8 cellular contexts compared by ENCODE assay signal in the genomic region with DNA sequence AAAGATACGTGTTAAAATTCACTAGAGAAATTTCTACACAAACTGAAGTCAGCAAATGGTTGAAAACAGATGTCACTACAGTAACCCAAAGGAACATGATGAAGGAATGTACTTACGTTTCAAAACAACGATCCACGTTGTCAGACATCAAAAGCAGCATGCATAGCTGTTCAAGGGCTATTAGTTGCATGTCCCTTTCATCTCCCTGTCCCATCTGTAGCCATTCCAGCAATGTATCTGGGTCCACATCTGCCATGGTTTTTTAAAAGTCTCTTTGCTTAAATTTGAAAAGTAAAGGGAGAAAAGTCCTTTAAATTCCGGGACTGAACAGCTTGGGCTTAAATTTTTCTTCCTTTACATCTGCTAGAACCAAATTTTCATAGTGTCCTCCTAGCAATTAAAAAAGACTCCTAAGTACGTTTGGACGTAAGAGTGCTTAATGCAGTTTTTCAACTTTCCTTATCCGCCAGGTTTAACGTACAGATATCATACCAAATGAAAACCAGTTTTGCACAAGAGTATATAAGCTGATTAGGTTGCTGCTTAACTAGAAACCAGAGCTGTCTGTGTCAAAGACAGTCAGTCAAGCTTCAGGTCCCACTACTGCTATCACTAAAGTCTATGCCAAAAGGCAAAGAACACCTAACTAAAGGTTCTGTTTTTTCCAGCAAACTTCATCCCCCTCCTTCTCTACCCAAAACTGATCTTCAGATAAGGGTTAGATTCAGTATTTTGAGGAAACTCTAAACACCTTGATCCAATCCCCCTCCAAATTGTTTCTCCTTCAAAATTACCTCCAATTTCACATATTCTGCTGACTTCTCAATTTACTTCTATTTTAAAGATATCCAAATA. TPM values are rescaled to one million over a fixed set of nuclear protein-coding genes. Genes with fewer than 3 reads are reported as not detected.
DNase-seq lines count a peak whose midpoint lies in the region; ATAC-seq and TF ChIP-seq lines count a peak whose summit lies in the region.

No MANE protein-coding gene starts in this region.

- peak overlapping the region; percentile 84 for H3K27ac Mint-ChIP-seq in activated CD8-positive, alpha-beta memory T cell treated with anti-CD3 and anti-CD28 coated beads, Interleukin-2, amount 10 ng/mL, durations not matched to agents 7 days and 5 days
- peak overlapping the region; percentile 19 to 95 (median 92) for H3K27ac Mint-ChIP-seq in brain

- peak overlapping the region; percentile 97 to 100 for H3K9ac ChIP-seq in liver (ENCODE audit: low read depth in 1 of 2, low read length in 2 of 2)

- H3K4me1 Mint-ChIP-seq in activated CD8-positive, alpha-beta memory T cell treated with anti-CD3 and anti-CD28 coated beads, Interleukin-2, amount 10 ng/mL, durations not matched to agents 7 days and 5 days, result peaks cover 39% of the 10 kb centered on the region
- H3K4me1 Mint-ChIP-seq in brain, result peaks cover 39% of the 10 kb centered on the region

- intact Hi-C loops in thyroid gland (cut with DNase I), result loop anchor here (10.0 kb wide), 1 partner anchor 149 kb away; no protein-coding TSS in a partner anchor

- H3K4me1 ChIP-seq in liver (ENCODE audit: control insufficient read depth in 4 of 4, insufficient read depth in 4 of 4, low read length in 3 of 4) (peaks cover 2 to 22% (median 4%) of the 10 kb centered on the region in 4 donors), thyroid gland (peaks cover 11 to 27% of the 10 kb centered on the region in 2 donors)

- H3K27ac ChIP-seq in liver (ENCODE audit: low read depth in 1 of 2, low read length in 2 of 2), result peak overlapping the region; percentile 91 to 100
- H3K27ac ChIP-seq in thyroid gland, result peak overlapping the region; percentile 88 to 100 (median 100)

- peak overlapping the region; percentile 82 for H3K4me3 Mint-ChIP-seq in activated CD8-positive, alpha-beta memory T cell treated with anti-CD3 and anti-CD28 coated beads, Interleukin-2, amount 10 ng/mL, durations not matched to agents 7 days and 5 days
- H3K4me3 Mint-ChIP-seq in brain, result peak overlapping the region; percentile 82 to 91 (median 87)

- H3K36me3 Mint-ChIP-seq in activated CD8-positive, alpha-beta memory T cell treated with anti-CD3 and anti-CD28 coated beads, Interleukin-2, amount 10 ng/mL, durations not matched to agents 7 days and 5 days, result peaks cover 33% of the 10 kb centered on the region
- H3K36me3 Mint-ChIP-seq in brain, result peaks cover 39% of the 10 kb centered on the region

- no peak for DNase-seq in activated CD8-positive, alpha-beta memory T cell treated with anti-CD3 and anti-CD28 coated beads, Interleukin-2, amount 10 ng/mL, durations not matched to agents 7 days and 5 days
- DNase-seq in activated CD8-positive, alpha-beta memory T cell treated with anti-CD3 and anti-CD28 coated beads for 24 hours, result no peak
- peak; percentile 67 to 84 for DNase-seq in NCI-H524 (lab: John Stamatoyannopoulos, UW)
- DNase-seq in thyroid gland, result no peak
- no peak for DNase-seq in NCI-H1436 treated with DMSO at 0.1 percent for 48 hours (lab: John Stamatoyannopoulos, UW)

- WGBS in liver, result 3% methylated on average over 9 of the region's 9 CpGs
- WGBS in thyroid gland, 2 donors, result 4 to 7% methylated on average over 9 of the region's 9 CpGs

- TF ChIP-seq POLR2A in thyroid gland (IDR thresholded peaks at IDR 0.05), result peak in 1 of 2 donors; percentile 7

- no peaks in the 10 kb centered on the region for H3K9me3 ChIP-seq in liver (ENCODE audit: control insufficient read depth in 4 of 4, low read length in 3 of 4)
- H3K9me3 ChIP-seq in thyroid gland, result no peaks in the 10 kb centered on the region

- no peak for ATAC-seq in activated CD8-positive, alpha-beta memory T cell treated with anti-CD3 and anti-CD28 coated beads, Interleukin-2, amount 10 ng/mL, durations not matched to agents 7 days and 5 days
- no peak for ATAC-seq in GM18909 (IDR thresholded peaks at IDR 0.05; ENCODE audit: poor library complexity, unreplicated experiment)

- peaks cover 2 to 12% (median 4%) of the 10 kb centered on the region in 4 donors for H3K36me3 ChIP-seq in liver (ENCODE audit: control insufficient read depth in 4 of 4, insufficient read depth in 3 of 4, low read depth in 1 of 4, low read length in 3 of 4)
- peaks cover 0 to 7% of the 10 kb centered on the region in 2 donors for H3K36me3 ChIP-seq in thyroid gland

- H3K9me3 Mint-ChIP-seq in activated CD8-positive, alpha-beta memory T cell treated with anti-CD3 and anti-CD28 coated beads, Interleukin-2, amount 10 ng/mL, durations not matched to agents 7 days and 5 days (ENCODE audit: low read depth), result no peaks in the 10 kb centered on the region
- peaks cover 0 to 9% (median 2%) of the 10 kb centered on the region in 5 experiments for H3K9me3 Mint-ChIP-seq in brain

- no peaks in the 10 kb centered on the region for H3K27me3 ChIP-seq in liver (ENCODE audit: control insufficient read depth in 4 of 4, insufficient read depth in 4 of 4, low read length in 3 of 4)
- no peaks in the 10 kb centered on the region for H3K27me3 ChIP-seq in thyroid gland

- H3K4me3 ChIP-seq in liver (ENCODE audit: low read depth in 1 of 3, low read length in 3 of 3) (peak overlapping the region; percentile 65 to 83 (median 69)), thyroid gland (replicated peaks in 1 of 3) (peak overlapping the region in 2 of 3 donors; percentile 62 to 75)

- H3K27me3 Mint-ChIP-seq in activated CD8-positive, alpha-beta memory T cell treated with anti-CD3 and anti-CD28 coated beads, Interleukin-2, amount 10 ng/mL, durations not matched to agents 7 days and 5 days, result no peaks in the 10 kb centered on the region
- H3K27me3 Mint-ChIP-seq in brain, result no peaks in the 10 kb centered on the region

- TF ChIP-seq RAD21 in liver (IDR thresholded peaks at IDR 0.05), result no peak

- CTCF ChIA-PET in activated CD8-positive, alpha-beta memory T cell treated with anti-CD3 and anti-CD28 coated beads, Interleukin-2, amount 10 ng/mL, durations not matched to agents 7 days and 5 days (lab: Charles Lee), result interaction anchor here (1.5 to 1.8 kb wide), 3 partner anchors 78 to 215 kb away, joined by 4 to 5 read pairs (median 5); a partner anchor contains a TSS

- TF ChIP-seq CTCF in brain (conservative IDR thresholded peaks at IDR 0.05) (no peak), liver (IDR thresholded peaks at IDR 0.05; ENCODE audit: low read depth, low read length, missing input control) (no peak), thyroid gland (IDR thresholded peaks at IDR 0.05) (no peak)

TF ChIP-seq in liver, 16 proteins besides CTCF, POLR2A, EP300 and RAD21 (continues in another document):
- TF ChIP-seq FOXA2 (IDR thresholded peaks at IDR 0.05) (no peak), HNF4A (conservative IDR thresholded peaks at IDR 0.05) (no peak), NR2F2 (IDR thresholded peaks at IDR 0.05) (no peak), TAF1 (conservative IDR thresholded peaks at IDR 0.05) (peak; percentile 29), FOXA1 (IDR thresholded peaks at IDR 0.05) (no peak), YY1 (IDR thresholded peaks at IDR 0.05) (peak; percentile 37), RXRA (IDR thresholded peaks at IDR 0.05) (no peak), SP1 (IDR thresholded peaks at IDR 0.05) (no peak)
- TF ChIP-seq, protein P1, sequence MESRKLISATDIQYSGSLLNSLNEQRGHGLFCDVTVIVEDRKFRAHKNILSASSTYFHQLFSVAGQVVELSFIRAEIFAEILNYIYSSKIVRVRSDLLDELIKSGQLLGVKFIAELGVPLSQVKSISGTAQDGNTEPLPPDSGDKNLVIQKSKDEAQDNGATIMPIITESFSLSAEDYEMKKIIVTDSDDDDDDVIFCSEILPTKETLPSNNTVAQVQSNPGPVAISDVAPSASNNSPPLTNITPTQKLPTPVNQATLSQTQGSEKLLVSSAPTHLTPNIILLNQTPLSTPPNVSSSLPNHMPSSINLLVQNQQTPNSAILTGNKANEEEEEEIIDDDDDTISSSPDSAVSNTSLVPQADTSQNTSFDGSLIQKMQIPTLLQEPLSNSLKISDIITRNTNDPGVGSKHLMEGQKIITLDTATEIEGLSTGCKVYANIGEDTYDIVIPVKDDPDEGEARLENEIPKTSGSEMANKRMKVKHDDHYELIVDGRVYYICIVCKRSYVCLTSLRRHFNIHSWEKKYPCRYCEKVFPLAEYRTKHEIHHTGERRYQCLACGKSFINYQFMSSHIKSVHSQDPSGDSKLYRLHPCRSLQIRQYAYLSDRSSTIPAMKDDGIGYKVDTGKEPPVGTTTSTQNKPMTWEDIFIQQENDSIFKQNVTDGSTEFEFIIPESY (IDR thresholded peaks at IDR 0.05), result no peak
- TF ChIP-seq, protein P2, sequence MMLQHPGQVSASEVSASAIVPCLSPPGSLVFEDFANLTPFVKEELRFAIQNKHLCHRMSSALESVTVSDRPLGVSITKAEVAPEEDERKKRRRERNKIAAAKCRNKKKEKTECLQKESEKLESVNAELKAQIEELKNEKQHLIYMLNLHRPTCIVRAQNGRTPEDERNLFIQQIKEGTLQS (IDR thresholded peaks at IDR 0.05), result no peak

RNA-seq across cellular contexts. Expression of a gene that starts 1.7 kb away (rescaled TPM):
- total RNA-seq in activated CD8-positive, alpha-beta memory T cell treated with anti-CD3 and anti-CD28 coated beads, Interleukin-2, amount 10 ng/mL, durations not matched to agents 7 days and 5 days, result 100 to 1,000 TPM in 1 of 2 experiments, 10 to 100 TPM in 1; 91.0 to 105 TPM
- polyA plus RNA-seq in brain (ENCODE audit: insufficient read depth, low read depth, low replicate concordance) (57.7 TPM), liver (10 to 100 TPM; 46.8 to 49.3 TPM)
- total RNA-seq in liver (100 to 1,000 TPM; 186 to 256 TPM), thyroid gland (100 to 1,000 TPM; 252 to 382 (median 289) TPM)

Comparison
In these comparisons a context has a peak if more than half of its experiments do, and no peak if none do; other contexts are left out.
1. DNase-seq: peak in NCI-H524 (2 of 2); none in activated CD8-positive, alpha-beta memory T cell treated with anti-CD3 and anti-CD28 coated beads, Interleukin-2, amount 10 ng/mL, durations not matched to agents 7 days and 5 days (single experiment), activated CD8-positive, alpha-beta memory T cell treated with anti-CD3 and anti-CD28 coated beads for 24 hours (single experiment), thyroid gland (0 of 2) and NCI-H1436 treated with DMSO at 0.1 percent for 48 hours (single experiment).